In the genomic region with DNA sequence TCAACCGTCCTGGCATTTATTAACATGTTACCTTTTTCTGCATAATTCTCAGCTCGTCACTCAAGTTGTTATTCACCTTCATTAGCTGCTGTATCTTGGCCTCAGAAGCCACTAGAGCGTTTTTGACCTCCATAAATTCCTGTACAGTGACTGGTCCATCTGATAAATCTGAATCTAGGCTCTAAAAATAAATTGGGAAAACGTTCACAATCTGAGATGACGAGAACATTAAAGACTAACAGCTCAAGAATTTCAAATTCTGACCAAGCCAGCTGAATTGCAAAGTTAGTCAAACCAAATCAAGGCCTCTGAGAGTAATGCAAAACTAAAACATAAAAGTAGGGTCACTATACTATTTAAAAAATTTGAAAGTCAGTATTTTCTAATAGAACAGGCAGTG, we compare ENCODE assay signal across 11 cellular contexts. TPM values are rescaled to one million over a fixed set of nuclear protein-coding genes. Genes with fewer than 3 reads are reported as not detected.
DNase-seq lines count a peak whose midpoint lies in the region; TF ChIP-seq lines count a peak whose summit lies in the region.
"Had no signal": no experiment of that assay in that cellular context is flagged by ENCODE, and none has a peak within 500 bp of the region (broad histone marks: within the 10 kb centered on the region; RNA-seq: fewer than 3 reads in every experiment).

No MANE protein-coding gene starts in this region.

- POLR2A ChIA-PET in AG04450 (lab: Yijun Ruan, JAX) = interaction anchor here (0.7 to 1.9 kb wide), 3 partner anchors 11 to 48 kb away, joined by 3 to 8 read pairs (median 3); a partner anchor contains a TSS

- H3K27ac ChIP-seq in AG04450 (ENCODE audit: low read depth, low read length) (peak overlapping the region; percentile 99), muscle layer of colon (ENCODE audit: low read depth, low read length) (peak overlapping the region; percentile 4)

- H3K9me3 ChIP-seq in AG04450 (ENCODE audit: control insufficient read depth, insufficient read depth, low read length) (no peaks in the 10 kb centered on the region), muscle layer of colon (ENCODE audit: low read length) (no peaks in the 10 kb centered on the region)

- CTCF ChIA-PET in AG04450 (lab: Charles Lee) = interaction anchor here (0.8 to 1.2 kb wide), 2 partner anchors 16 to 98 kb away, joined by 3 read pairs; no protein-coding TSS in a partner anchor

- H3K27me3 ChIP-seq in AG04450 (ENCODE audit: control insufficient read depth, insufficient read depth, low read length) (no peaks in the 10 kb centered on the region), muscle layer of colon (ENCODE audit: control insufficient read depth in 1 of 2, insufficient read depth in 2 of 2, low read length in 2 of 2) (no peaks in the 10 kb centered on the region)

- peaks cover 30% of the 10 kb centered on the region for H3K36me3 ChIP-seq in muscle layer of colon (ENCODE audit: insufficient read depth, low read length)

- H3K4me3 ChIP-seq in AG04450 (ENCODE audit: low read depth, low read length) (no peak overlapping the region), choroid plexus epithelial cell (ENCODE audit: low read depth, low read length) (no peak overlapping the region), muscle layer of colon (ENCODE audit: low read depth in 1 of 2, low read length in 2 of 2) (no peak overlapping the region)

- DNase-seq in AG04450 (ENCODE audit: low read depth, low spot score) (peak; percentile 78), HT1080 (ENCODE audit: low read depth) (peak; percentile 81), choroid plexus epithelial cell (ENCODE audit: low read depth) (peak; percentile 87), globus pallidus (ENCODE audit: low spot score) (no peak), NCI-H146 (lab: John Stamatoyannopoulos, UW) (no peak), DMS153 treated with DMSO at 0.1 percent for 48 hours (lab: John Stamatoyannopoulos, UW; ENCODE audit: unreplicated experiment) (no peak)
- no peak for DNase-seq in stimulated activated CD4-positive, alpha-beta T cell treated with anti-CD3 and anti-CD28 coated beads, Interleukin-2, amount 100 ng/mL, for 24 hours
- DNase-seq: naive B cell, NCI-H446, T-helper 9 cell had no signal

- H3K9ac ChIP-seq in muscle layer of colon (ENCODE audit: low read length) = no peak overlapping the region

- H3K4me1 ChIP-seq in muscle layer of colon (ENCODE audit: insufficient read depth, low read length) = peaks cover 43% of the 10 kb centered on the region

- TF ChIP-seq CTCF in AG04450 (IDR thresholded peaks at IDR 0.05; ENCODE audit: low read depth, low read length) (no peak), choroid plexus epithelial cell (conservative IDR thresholded peaks at IDR 0.05; ENCODE audit: low read depth, low read length) (no peak)

RNA-seq across cellular contexts. Expression of a gene that starts 45.0 kb away (rescaled TPM):
- 57.9 and 62.0 TPM in 2 replicates for polyA plus RNA-seq in AG04450 (2011; rRNA removed)
- polyA minus RNA-seq in AG04450 (2011; rRNA and poly(A)+ RNA removed) = 69.9 and 70.6 TPM in 2 replicates
- total RNA-seq in HT1080 (2014; rRNA removed; shearing (Covaris generic)) = 19.7 and 25.0 TPM in 2 replicates
- 15.8 and 21.3 TPM in 2 replicates for polyA plus RNA-seq in HT1080 (2015; cell fraction: cytosol; rRNA removed)
- polyA plus RNA-seq in HT1080 (2015; cell fraction: nucleus; rRNA removed) = 47.2 and 49.7 TPM in 2 replicates

RNA-seq across cellular contexts. Expression of a gene that starts 48.1 kb away (rescaled TPM):
- polyA plus RNA-seq in AG04450 (2011; rRNA removed) = 202 and 246 TPM in 2 replicates
- 206 and 257 TPM in 2 replicates for polyA minus RNA-seq in AG04450 (2011; rRNA and poly(A)+ RNA removed)
- 36.4 and 40.6 TPM in 2 replicates for total RNA-seq in HT1080 (2014; rRNA removed; shearing (Covaris generic))
- 33.6 and 35.0 TPM in 2 replicates for polyA plus RNA-seq in HT1080 (2015; cell fraction: cytosol; rRNA removed)
- polyA plus RNA-seq in HT1080 (2015; cell fraction: nucleus; rRNA removed) = 61.4 and 63.0 TPM in 2 replicates

RNA-seq across cellular contexts. Expression of a gene that starts 51.1 kb away (rescaled TPM):
- polyA plus RNA-seq in AG04450 (2011; rRNA removed) = 7.6 and 9.1 TPM in 2 replicates
- 4.5 and 6.4 TPM in 2 replicates for polyA minus RNA-seq in AG04450 (2011; rRNA and poly(A)+ RNA removed)
- total RNA-seq in HT1080 (2014; rRNA removed; shearing (Covaris generic)) = 8.7 and 11.1 TPM in 2 replicates
- 11.7 and 16.3 TPM in 2 replicates for polyA plus RNA-seq in HT1080 (2015; cell fraction: cytosol; rRNA removed)
- 23.0 and 27.6 TPM in 2 replicates for polyA plus RNA-seq in HT1080 (2015; cell fraction: nucleus; rRNA removed)

Comparison
In these comparisons a context has a peak if more than half of its experiments do, and no peak if none do; other contexts are left out.
1. DNase-seq: peak in AG04450 (single experiment), HT1080 (single experiment) and choroid plexus epithelial cell (single experiment); none in globus pallidus (single experiment), NCI-H146 (single experiment), stimulated activated CD4-positive, alpha-beta T cell treated with anti-CD3 and anti-CD28 coated beads, Interleukin-2, amount 100 ng/mL, for 24 hours (0 of 2) and DMS153 treated with DMSO at 0.1 percent for 48 hours (single experiment).